18 cellular contexts compared by ENCODE assay signal in genomic region chr3:177331203-177331602, GRCh38.
"Had no signal": no experiment of that assay in that cellular context is flagged by ENCODE, and none has a peak within 500 bp of the region (broad histone marks: within the 10 kb centered on the region; RNA-seq: fewer than 3 reads in every experiment).

No MANE protein-coding gene starts in this region.

- H3K27ac ChIP-seq: PC-9 had no signal

- H3K4me2 ChIP-seq: PC-9, SK-N-SH had no signal

- H3K9ac ChIP-seq: SK-N-SH had no signal

- H3K9me2 ChIP-seq: SK-N-SH had no signal

- H2AFZ ChIP-seq: PC-9 had no signal

- DNase-seq: IMR-90, MV-4-11, NCI-H1092, NCI-H1105 treated with DMSO at 0.1 percent for 48 hours, NCI-H1417 treated with DMSO at 0.1 percent for 48 hours, NCI-H1694 treated with DMSO at 0.1 percent for 48 hours, NCI-H1930, NCI-H2081, NCI-H2107, NCI-H2227 treated with DMSO at 0.1 percent for 48 hours, NCI-H446, NCI-H510A, PC-9, RPMI8226, SHP77, SK-N-SH, T-helper 1 cell had no signal

- H3K4me3 ChIP-seq: PC-9 had no signal

- FAIRE-seq: RCC 7860 had no signal

- H3K9me3 ChIP-seq: SK-N-SH had no signal
